28 cellular contexts compared by ENCODE assay signal in the genomic region with DNA sequence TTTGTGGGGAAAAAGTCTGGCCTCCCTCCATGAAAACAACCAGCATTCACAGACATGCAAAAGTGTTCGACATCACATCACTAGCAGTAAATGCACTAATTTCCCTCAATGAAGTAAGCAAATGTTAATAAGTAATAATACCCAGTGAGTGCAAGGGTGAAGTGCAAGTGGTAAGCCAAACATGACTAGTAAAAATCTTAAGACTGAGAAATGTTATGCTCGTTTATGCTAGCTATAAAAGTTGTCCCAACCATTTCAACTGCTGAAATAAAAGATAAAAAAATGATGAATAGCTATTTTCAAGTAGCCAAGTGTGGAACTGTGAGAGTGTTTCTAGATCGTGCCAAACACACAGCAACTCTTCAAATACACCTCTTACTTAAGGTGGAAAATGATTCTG.
"Had no signal": no experiment of that assay in that cellular context is flagged by ENCODE, and none has a peak within 500 bp of the region (broad histone marks: within the 10 kb centered on the region; RNA-seq: fewer than 3 reads in every experiment).

No MANE protein-coding gene starts in this region.

- FAIRE-seq: colon, endometrium, endothelial cell of umbilical vein, frontal cortex had no signal

- H3K9me3 ChIP-seq: colonic mucosa, esophagus muscularis mucosa, esophagus squamous epithelium, gastrocnemius medialis, gastroesophageal sphincter, heart left ventricle, heart right ventricle had no signal

- H3K27me3 Mint-ChIP-seq: dendritic cell treated with granulocyte-macrophage colony-stimulating factor and Interleukin-4, amounts not matched to agents 40 ng/mL and 50 ng/mL, for 4 days had no signal

- H3K4me3 Mint-ChIP-seq: dendritic cell treated with granulocyte-macrophage colony-stimulating factor and Interleukin-4, amounts not matched to agents 40 ng/mL and 50 ng/mL, for 4 days; effector memory CD8-positive, alpha-beta T cell; endodermal cell had no signal

- H3K36me3 ChIP-seq: colonic mucosa, esophagus squamous epithelium, gastrocnemius medialis, gastroesophageal sphincter had no signal

- DNase-seq: colonic mucosa; cortex of kidney; dermis blood vessel endothelial cell; dorsolateral prefrontal cortex; effector CD4-positive, alpha-beta T cell; effector CD8-positive, alpha-beta T cell; effector memory CD4-positive, alpha-beta T cell; effector memory CD8-positive, alpha-beta T cell; endodermal cell; erythroblast; esophagus squamous epithelium; foreskin fibroblast; foreskin keratinocyte; foreskin melanocyte; gastrocnemius medialis; glutamatergic neuron; heart left ventricle; heart right ventricle had no signal

- ATAC-seq: effector memory CD8-positive, alpha-beta T cell; esophagus mucosa; foreskin keratinocyte; gastrocnemius medialis; gastroesophageal sphincter; heart right ventricle had no signal

- H3K4me1 ChIP-seq: colonic mucosa, esophagus muscularis mucosa, esophagus squamous epithelium, foreskin keratinocyte, gastrocnemius medialis, gastroesophageal sphincter had no signal

- H3K9me3 Mint-ChIP-seq: dendritic cell treated with granulocyte-macrophage colony-stimulating factor and Interleukin-4, amounts not matched to agents 40 ng/mL and 50 ng/mL, for 4 days; effector memory CD8-positive, alpha-beta T cell; endodermal cell had no signal

- H3K27ac ChIP-seq: colonic mucosa, coronary artery, dorsolateral prefrontal cortex, epithelial cell of prostate, esophagus muscularis mucosa, esophagus squamous epithelium, foreskin keratinocyte, gastrocnemius medialis, gastroesophageal sphincter, heart left ventricle, heart right ventricle had no signal

- H3K27me3 ChIP-seq: colonic mucosa, dorsolateral prefrontal cortex, esophagus muscularis mucosa, esophagus squamous epithelium, gastrocnemius medialis, gastroesophageal sphincter, heart left ventricle, heart right ventricle had no signal

- H3K4me3 ChIP-seq: colonic mucosa, coronary artery, dorsolateral prefrontal cortex, esophagus muscularis mucosa, esophagus squamous epithelium, gastrocnemius medialis, gastroesophageal sphincter, heart left ventricle, heart right ventricle had no signal

- H3K27ac Mint-ChIP-seq: dendritic cell treated with granulocyte-macrophage colony-stimulating factor and Interleukin-4, amounts not matched to agents 40 ng/mL and 50 ng/mL, for 4 days; effector memory CD8-positive, alpha-beta T cell; endodermal cell had no signal
